In genomic region chr4:119643306-119644042, GRCh38 we compare ENCODE assay signal across 1 cellular context.
A peak's percentile ranks its signal among the peaks of the same experiment; 100 is the strongest.
TF ChIP-seq lines count a peak whose summit lies in the region.

No MANE protein-coding gene starts in this region.

TF ChIP-seq in K562, 482 proteins besides CTCF, POLR2A, EP300 and RAD21 (continued from another document):
- TF ChIP-seq ZNF512 (tag; IDR thresholded peaks at IDR 0.05) = peak; percentile 62
- TF ChIP-seq TFE3 (CRISPR knock-in tag; IDR thresholded peaks at IDR 0.05) = peak; percentile 60; the same call in 1 of the 2 replicates
- TF ChIP-seq POLR2H (tag; IDR thresholded peaks at IDR 0.05; ENCODE audit: low read depth) = no peak
- TF ChIP-seq RAD51 (IDR thresholded peaks at IDR 0.05; ENCODE audit: borderline replicate concordance, low read depth) = 0 out of 2 replicates have a peak, but pooled peaks have one; percentile 21
- TF ChIP-seq KLF16 (IDR thresholded peaks at IDR 0.05) = no peak
- TF ChIP-seq CREB3L1 (IDR thresholded peaks at IDR 0.05; ENCODE audit: borderline replicate concordance, low read depth) = no peak
- TF ChIP-seq TCF7 (IDR thresholded peaks at IDR 0.05; ENCODE audit: borderline replicate concordance) = no peak
- no peak for TF ChIP-seq HLTF (IDR thresholded peaks at IDR 0.05)
- no peak for TF ChIP-seq DPF2 (IDR thresholded peaks at IDR 0.05)
- TF ChIP-seq ZFP36 (IDR thresholded peaks at IDR 0.05; ENCODE audit: low read depth, low read length, partially characterized antibody) = no peak
- TF ChIP-seq RFX1 (IDR thresholded peaks at IDR 0.05) = no peak
- no peak for TF ChIP-seq POLR3A (IDR thresholded peaks at IDR 0.05; ENCODE audit: borderline replicate concordance, extremely low read depth, insufficient read depth, insufficient read length)
- no peak for TF ChIP-seq POU5F1 (IDR thresholded peaks at IDR 0.05; ENCODE audit: borderline replicate concordance, low read depth, low read length, partially characterized antibody)
- TF ChIP-seq TOE1 (IDR thresholded peaks at IDR 0.05; ENCODE audit: borderline replicate concordance) = no peak
- TF ChIP-seq TOE1 (CRISPR knock-in tag; IDR thresholded peaks at IDR 0.05; ENCODE audit: borderline replicate concordance, low read depth) = no peak
- no peak for TF ChIP-seq ZBTB11 (CRISPR knock-in tag; IDR thresholded peaks at IDR 0.05)
- no peak for TF ChIP-seq MEF2D (tag; conservative IDR thresholded peaks at IDR 0.05; ENCODE audit: low read depth)
- TF ChIP-seq ZNF41 (CRISPR knock-in tag; conservative IDR thresholded peaks at IDR 0.05) = no peak
- no peak for TF ChIP-seq MED1 (CRISPR knock-in tag; IDR thresholded peaks at IDR 0.05; ENCODE audit: borderline replicate concordance)
